ENCODE assay signal across 8 cellular contexts in the genomic region with DNA sequence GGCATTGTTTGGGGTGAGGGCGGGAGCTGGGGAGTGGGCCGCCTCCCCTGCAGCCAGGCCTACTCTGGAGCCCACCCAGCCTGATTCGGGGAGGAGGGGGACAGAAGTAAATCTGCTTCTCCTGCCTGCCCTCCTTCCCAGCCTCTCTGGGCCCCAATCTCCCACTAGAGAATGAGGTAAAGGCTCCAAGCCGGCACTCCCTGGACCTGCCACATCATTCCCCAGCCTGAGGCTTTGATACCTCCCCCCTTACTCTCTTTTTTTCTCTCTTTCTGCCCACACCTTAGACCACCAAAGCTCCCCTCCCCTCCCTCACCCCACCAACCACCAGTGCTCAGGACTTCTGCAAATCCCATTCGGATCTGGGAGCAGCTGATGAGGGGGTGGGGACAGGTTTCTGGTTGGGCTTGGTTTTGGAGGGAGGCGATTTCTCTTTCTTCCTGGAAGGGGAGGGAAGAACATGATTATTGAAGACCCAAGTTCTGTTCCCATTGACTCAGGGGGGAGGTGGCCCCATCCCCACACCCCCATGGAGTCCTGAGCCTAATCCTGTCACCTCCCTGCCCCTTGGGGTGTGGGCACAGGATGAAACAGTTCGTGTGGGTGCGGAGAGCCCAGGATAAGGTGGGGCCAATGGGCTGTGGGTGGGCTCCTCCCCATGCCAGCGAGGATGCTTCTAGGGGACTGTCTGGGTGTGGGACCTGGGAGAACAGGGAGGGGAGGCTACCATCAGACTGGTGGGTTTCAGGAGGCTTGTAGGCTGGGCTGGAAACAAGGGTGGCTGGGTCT. TPM values are rescaled to one million over a fixed set of nuclear protein-coding genes. Genes with fewer than 3 reads are reported as not detected.
DNase-seq lines count a peak whose midpoint lies in the region; ATAC-seq and TF ChIP-seq lines count a peak whose summit lies in the region.

No MANE protein-coding gene starts in this region.

- dilution Hi-C loops in mammary epithelial cell (cut with HindIII; ENCODE audit: low sequenced_read_pairs), result no loop called here

- no peaks in the 10 kb centered on the region for H3K9me3 ChIP-seq in CD4-positive, alpha-beta memory T cell (ENCODE audit: control insufficient read depth in 1 of 2, low read length in 2 of 2)
- H3K9me3 ChIP-seq in mammary epithelial cell (replicated peaks; ENCODE audit: insufficient read depth, low read length) (no peaks in the 10 kb centered on the region), upper lobe of right lung (no peaks in the 10 kb centered on the region)

- intact Hi-C loops in CD4-positive, alpha-beta memory T cell (cut with micrococcal nuclease), result loop anchor here (10.0 kb wide), 1 partner anchor 1537 kb away; a partner anchor contains a TSS
- intact Hi-C loops in mammary epithelial cell (cut with micrococcal nuclease) (loop anchor here (2.0 kb wide), 1 partner anchor 15 kb away; no protein-coding TSS in a partner anchor), upper lobe of right lung (cut with DNase I) (no loop called here)

- H3K27me3 ChIP-seq in CD4-positive, alpha-beta memory T cell (ENCODE audit: insufficient read depth, low read length), result no peaks in the 10 kb centered on the region
- H3K27me3 ChIP-seq in mammary epithelial cell (ENCODE audit: insufficient read depth, low read length) (no peaks in the 10 kb centered on the region), upper lobe of right lung (no peaks in the 10 kb centered on the region)

- H3K9ac ChIP-seq in mammary epithelial cell (ENCODE audit: insufficient read depth, low read length), result peak overlapping the region; percentile 89

- 0% methylated on average over 3 of the region's 9 CpGs for WGBS in mammary epithelial cell (ENCODE audit: low coverage, missing lambda C conversion rate)

- peak overlapping the region; percentile 94 for H3K4me2 ChIP-seq in mammary epithelial cell (ENCODE audit: insufficient read depth, low read depth, low read length)

- CTCF ChIA-PET in CD4-positive, alpha-beta memory T cell (lab: Charles Lee; ENCODE audit: partially characterized antibody), result interaction anchor here (0.9 to 10.0 kb wide), 2 partner anchors 30 to 263 kb away, joined by 3 to 348 read pairs; no protein-coding TSS in a partner anchor
- CTCF ChIA-PET in mammary epithelial cell (lab: Charles Lee; ENCODE audit: low non-redundant PET), result interaction anchor here (0.7 kb wide), 1 partner anchor 22 kb away, joined by 11 read pairs; no protein-coding TSS in a partner anchor

- peak overlapping the region; percentile 85 to 97 (median 92) for H3K4me3 Mint-ChIP-seq in CD4-positive, alpha-beta memory T cell
- peak overlapping the region; percentile 88 for H3K4me3 Mint-ChIP-seq in memory B cell

- no peak for TF ChIP-seq CTCF in mammary epithelial cell (conservative IDR thresholded peaks at IDR 0.05 in 1 of 2, IDR thresholded peaks at IDR 0.05 in 1 of 2; ENCODE audit: extremely low read depth in 1 of 2, insufficient read depth in 1 of 2, low read depth in 1 of 2, low read length in 2 of 2)
- no peak for TF ChIP-seq CTCF in upper lobe of right lung (IDR thresholded peaks at IDR 0.05)

- H3K4me1 ChIP-seq in CD4-positive, alpha-beta memory T cell (ENCODE audit: insufficient read depth, low read length), result peaks cover 75% of the 10 kb centered on the region
- H3K4me1 ChIP-seq in mammary epithelial cell (ENCODE audit: insufficient read depth, low read length) (peaks cover 51% of the 10 kb centered on the region), upper lobe of right lung (peaks cover 65% of the 10 kb centered on the region)

- POLR2A ChIA-PET in CD4-positive, alpha-beta memory T cell (lab: Charles Lee; ENCODE audit: partially characterized antibody), result interaction anchor here (1.2 to 10.1 kb wide), 6 partner anchors 9 to 240 kb away, joined by 3 to 244 read pairs (median 12); a partner anchor contains a TSS

- H3K36me3 Mint-ChIP-seq in CD4-positive, alpha-beta memory T cell, result peaks cover 8 to 33% of the 10 kb centered on the region in 2 donors
- H3K36me3 Mint-ChIP-seq in memory B cell, result no peaks in the 10 kb centered on the region

- H3K9me3 Mint-ChIP-seq in CD4-positive, alpha-beta memory T cell, result peaks cover 0 to 1% (median 0%) of the 10 kb centered on the region in 8 donors
- H3K9me3 Mint-ChIP-seq in memory B cell, result no peaks in the 10 kb centered on the region

- peak overlapping the region; percentile 96 for H3K27ac ChIP-seq in CD4-positive, alpha-beta memory T cell (ENCODE audit: low read depth, low read length)
- H3K27ac ChIP-seq in mammary epithelial cell (ENCODE audit: insufficient read depth, low read depth, low read length) (peak overlapping the region; percentile 84), upper lobe of right lung (peak overlapping the region; percentile 99)

- H3K27me3 Mint-ChIP-seq in CD4-positive, alpha-beta memory T cell, result no peaks in the 10 kb centered on the region
- H3K27me3 Mint-ChIP-seq in memory B cell, result no peaks in the 10 kb centered on the region

- H3K79me2 ChIP-seq in mammary epithelial cell (ENCODE audit: insufficient read depth, low read length), result peaks cover 72% of the 10 kb centered on the region

- peak overlapping the region; percentile 91 to 98 (median 94) for H3K27ac Mint-ChIP-seq in CD4-positive, alpha-beta memory T cell
- peak overlapping the region; percentile 86 for H3K27ac Mint-ChIP-seq in memory B cell

- no peaks in the 10 kb centered on the region for H3K36me3 ChIP-seq in CD4-positive, alpha-beta memory T cell (ENCODE audit: insufficient read depth, low read length)
- peaks cover 4% of the 10 kb centered on the region for H3K36me3 ChIP-seq in mammary epithelial cell (ENCODE audit: insufficient read depth, low read length)
- H3K36me3 ChIP-seq in upper lobe of right lung, result no peaks in the 10 kb centered on the region

- in situ Hi-C loops in mammary epithelial cell (cut with MboI; ENCODE audit: low sequenced_read_pairs in 2 of 2), result no loop called here

- H3K4me1 Mint-ChIP-seq in CD4-positive, alpha-beta memory T cell, result peaks cover 49 to 86% (median 66%) of the 10 kb centered on the region in 4 donors
- peaks cover 44% of the 10 kb centered on the region for H3K4me1 Mint-ChIP-seq in memory B cell

- BruUV-seq in mammary epithelial cell (replicated peaks; lab: Mats Ljungman, UMichigan), result no TSS peak

- H2AFZ ChIP-seq in mammary epithelial cell (ENCODE audit: low read depth, low read length), result no peak overlapping the region

- peak overlapping the region; percentile 69 to 97 for H3K4me3 ChIP-seq in CD4-positive, alpha-beta memory T cell (ENCODE audit: low read length in 2 of 2)
- H3K4me3 ChIP-seq in mammary epithelial cell (replicated peaks in 1 of 3; ENCODE audit: insufficient read depth in 1 of 3, low read depth in 2 of 3, low read length in 3 of 3), result peak overlapping the region; percentile 39 to 95 (median 84)
- peak overlapping the region; percentile 97 for H3K4me3 ChIP-seq in upper lobe of right lung

- no peaks in the 10 kb centered on the region for H4K20me1 ChIP-seq in mammary epithelial cell (ENCODE audit: insufficient read depth, low read length)

- no peak for DNase-seq in CD4-positive, alpha-beta memory T cell
- DNase-seq in NCI-H526 treated with DMSO at 0.1 percent for 48 hours (lab: John Stamatoyannopoulos, UW) (peak; percentile 68), mammary epithelial cell (peak; percentile 37), memory B cell (ENCODE audit: low spot score in 2 of 2) (no peak), upper lobe of right lung (no peak), NCI-H1105 treated with DMSO at 0.1 percent for 48 hours (lab: John Stamatoyannopoulos, UW) (no peak)

- ATAC-seq in memory B cell (ENCODE audit: low read depth) (no peak), upper lobe of right lung (no peak), GM19324 (IDR thresholded peaks at IDR 0.05; ENCODE audit: low FRiP score, unreplicated experiment) (no peak), HG03139 (IDR thresholded peaks at IDR 0.05; ENCODE audit: unreplicated experiment) (no peak)

RNA-seq across cellular contexts. Expression of a gene that starts 1.3 kb away (rescaled TPM):
- 100 to 1,000 TPM; 221 to 222 TPM for total RNA-seq in CD4-positive, alpha-beta memory T cell
- polyA plus RNA-seq in CD4-positive, alpha-beta memory T cell, result 10 to 100 TPM in 1 of 2 donors, 1 to 10 TPM in 1; 4.1 to 68.3 TPM
- 100 to 1,000 TPM in 1 of 2 donors, 10 to 100 TPM in 1; 99.4 to 331 TPM for total RNA-seq in mammary epithelial cell
- polyA plus RNA-seq in mammary epithelial cell, result 129 TPM
- 116 TPM for polyA minus RNA-seq in mammary epithelial cell
- total RNA-seq in upper lobe of right lung, result 114 TPM

RNA-seq across cellular contexts. Expression of a gene that starts 8.0 kb away (rescaled TPM):
- 10 to 100 TPM; 51.8 to 56.4 TPM for total RNA-seq in CD4-positive, alpha-beta memory T cell
- 100 to 1,000 TPM; 107 to 190 TPM for polyA plus RNA-seq in CD4-positive, alpha-beta memory T cell
- total RNA-seq in mammary epithelial cell (10 to 100 TPM; 73.2 to 96.5 TPM), upper lobe of right lung (63.1 TPM)
- polyA plus RNA-seq in mammary epithelial cell, result 107 TPM
- 41.7 TPM for polyA minus RNA-seq in mammary epithelial cell

RNA-seq across cellular contexts. Expression of a gene that starts 32.3 kb away (rescaled TPM):
- under 1 TPM; 0.25 to 0.26 TPM for total RNA-seq in CD4-positive, alpha-beta memory T cell
- polyA plus RNA-seq in CD4-positive, alpha-beta memory T cell, result not detected
- total RNA-seq in mammary epithelial cell (10 to 100 TPM in 1 of 2 donors, under 1 TPM in 1; 0.94 to 13.3 TPM), upper lobe of right lung (16.2 TPM)
- 0.28 TPM for polyA plus RNA-seq in mammary epithelial cell
- polyA minus RNA-seq in mammary epithelial cell, result not detected

Comparison
In these comparisons a context has a peak if more than half of its experiments do, and no peak if none do; other contexts are left out.
1. DNase-seq: peak in NCI-H526 treated with DMSO at 0.1 percent for 48 hours (single experiment) and mammary epithelial cell (single experiment); none in CD4-positive, alpha-beta memory T cell (0 of 5), memory B cell (0 of 2), upper lobe of right lung (single experiment) and NCI-H1105 treated with DMSO at 0.1 percent for 48 hours (single experiment).
2. Peak in every context shown above with its lines, with median percentiles within 50 percentile points of each other: H3K27ac ChIP-seq and H3K4me3 ChIP-seq.